23 cellular contexts compared by ENCODE assay signal in genomic region chr1:241579434-241579833, GRCh38. TPM values are rescaled to one million over a fixed set of nuclear protein-coding genes. Genes with fewer than 3 reads are reported as not detected.
DNase-seq lines count a peak whose midpoint lies in the region; ATAC-seq, FAIRE-seq and TF ChIP-seq lines count a peak whose summit lies in the region.
"Had no signal": no experiment of that assay in that cellular context is flagged by ENCODE, and none has a peak within 500 bp of the region (broad histone marks: within the 10 kb centered on the region; RNA-seq: fewer than 3 reads in every experiment).

No MANE protein-coding gene starts in this region.

- DNase-seq in NCI-H1436 (lab: John Stamatoyannopoulos, UW) (peak; percentile 3), NCI-H1436 treated with DMSO at 0.1 percent for 48 hours (lab: John Stamatoyannopoulos, UW) (no peak), K562 (ENCODE audit: extremely low read depth in 1 of 4, low spot score in 3 of 4) (no peak), small intestine (peak; percentile 1), NCI-H1417 (lab: John Stamatoyannopoulos, UW) (no peak), NCI-H226 (no peak)
- DNase-seq: activated CD8-positive, alpha-beta memory T cell treated with anti-CD3 and anti-CD28 coated beads for 24 hours; adrenal gland; C1 segment of cervical spinal cord; caudate nucleus; effector CD4-positive, alpha-beta T cell; head of caudate nucleus; HFFc6; Karpas-422; NCI-H1092 treated with DMSO at 0.1 percent for 48 hours; nephron progenitor cell; psoas muscle; spleen; thyroid gland; WERI-Rb-1 had no signal

- FAIRE-seq in K562 (lab: Jason Lieb, UNC) (no peak), small intestine (lab: Jason Lieb, UNC) (no peak)

- H3K27me3 ChIP-seq in K562 (ENCODE audit: control insufficient read depth in 2 of 2, insufficient read depth in 2 of 2, low read length in 2 of 2) (no peaks in the 10 kb centered on the region; a peak in 1 of 5 replicates), small intestine (ENCODE audit: control insufficient read depth in 2 of 2, insufficient read depth in 2 of 2, low read length in 2 of 2) (no peaks in the 10 kb centered on the region)
- H3K27me3 ChIP-seq: adrenal gland, spleen, thyroid gland had no signal

- no peak overlapping the region for H3K27ac ChIP-seq in K562 (ENCODE audit: extremely low read depth, low read depth, low read length)
- H3K27ac ChIP-seq in small intestine (ENCODE audit: low read depth in 1 of 2, low read length in 1 of 2): no peak overlapping the region
- H3K27ac ChIP-seq: adrenal gland, psoas muscle, spleen, thyroid gland, WERI-Rb-1 had no signal

- no peak overlapping the region; the same call in 1 of the 2 replicates for H2AFZ ChIP-seq in K562 (ENCODE audit: low read depth, low read length)

- WGBS in K562 (ENCODE audit: insufficient coverage, low coverage, missing lambda C conversion rate): 2% methylated on average over 4 of the region's 4 CpGs
- 52 to 74% (median 53%) methylated on average over 4 of the region's 4 CpGs for WGBS in small intestine, 3 donors

- H3K4me3 ChIP-seq in K562 (no peak overlapping the region), small intestine (ENCODE audit: low read depth in 1 of 2, low read length in 2 of 2) (no peak overlapping the region)
- H3K4me3 ChIP-seq: adrenal gland, psoas muscle, spleen, thyroid gland had no signal

- POLR2A ChIA-PET in K562 (lab: Yijun Ruan, JAX): interaction anchor here (0.7 kb wide), 1 partner anchor 698 kb away, joined by 3 read pairs; no protein-coding TSS in a partner anchor

- no peak for TF ChIP-seq EP300 in K562 (IDR thresholded peaks at IDR 0.05; ENCODE audit: low read length)

- H4K20me1 ChIP-seq in K562 (replicated peaks; ENCODE audit: control insufficient read depth, insufficient read depth, low read length): no peaks in the 10 kb centered on the region

- no peak for TF ChIP-seq POLR2A in K562 (conservative IDR thresholded peaks at IDR 0.05)

- TF ChIP-seq CTCF in K562 (IDR thresholded peaks at IDR 0.05 in 2 of 3, conservative IDR thresholded peaks at IDR 0.05 in 1 of 3; ENCODE audit: insufficient read depth in 2 of 3, low read depth in 1 of 3, low read length in 3 of 3): no peak

- H3K79me2 ChIP-seq in K562 (ENCODE audit: control insufficient read depth, insufficient read depth, low read length): no peaks in the 10 kb centered on the region

- H3K9me3 ChIP-seq in K562 (replicated peaks; ENCODE audit: control insufficient read depth, insufficient read depth, low read depth, low read length): no peaks in the 10 kb centered on the region
- H3K9me3 ChIP-seq in small intestine (ENCODE audit: control insufficient read depth, low read depth): no peaks in the 10 kb centered on the region
- H3K9me3 ChIP-seq: adrenal gland, psoas muscle, thyroid gland had no signal

- no TSS peak for BruUV-seq in K562 (replicated peaks; lab: Mats Ljungman, UMichigan)

- H3K36me3 ChIP-seq in K562 (ENCODE audit: control insufficient read depth, insufficient read depth, low read length) (no peaks in the 10 kb centered on the region), small intestine (ENCODE audit: control insufficient read depth in 2 of 2, insufficient read depth in 2 of 2, low read length in 2 of 2) (no peaks in the 10 kb centered on the region)
- H3K36me3 ChIP-seq: adrenal gland, thyroid gland, WERI-Rb-1 had no signal

- H3K4me1 ChIP-seq in K562 (replicated peaks in 1 of 2; ENCODE audit: control insufficient read depth in 2 of 2, insufficient read depth in 2 of 2, low read length in 2 of 2): no peaks in the 10 kb centered on the region
- H3K4me1 ChIP-seq in small intestine (ENCODE audit: control insufficient read depth in 2 of 2, insufficient read depth in 1 of 2, low read depth in 1 of 2, low read length in 1 of 2): no peaks in the 10 kb centered on the region
- H3K4me1 ChIP-seq: adrenal gland, psoas muscle, spleen, thyroid gland had no signal

- ATAC-seq in HG03432 (IDR thresholded peaks at IDR 0.05; ENCODE audit: unreplicated experiment) (peak; percentile 47), K562 (peak; percentile 40), GM19452 (IDR thresholded peaks at IDR 0.05; ENCODE audit: unreplicated experiment) (no peak)
- ATAC-seq: psoas muscle had no signal

- no peak overlapping the region for H3K4me2 ChIP-seq in K562 (ENCODE audit: insufficient read depth, low read length)

- no peak overlapping the region for H3K9ac ChIP-seq in K562 (ENCODE audit: insufficient read depth in 1 of 2, low read depth in 2 of 2, low read length in 2 of 2)

- CTCF ChIA-PET in K562 (lab: Yijun Ruan, JAX; ENCODE audit: low intra/inter-chr PET ratio): no interaction called here

- TF ChIP-seq RAD21 in K562 (CRISPR knock-in tag; conservative IDR thresholded peaks at IDR 0.05 in 1 of 2, IDR thresholded peaks at IDR 0.05 in 1 of 2): no peak

- intact Hi-C loops in K562 (cut with micrococcal nuclease): no loop called here

- no peaks in the 10 kb centered on the region for H3K9me1 ChIP-seq in K562 (ENCODE audit: control insufficient read depth, insufficient read depth, low read length)

- in situ Hi-C loops in K562 (cut with MboI): no loop called here

TF ChIP-seq in K562, 482 proteins besides CTCF, POLR2A, EP300 and RAD21:
- TF ChIP-seq ZNF282 (CRISPR knock-in tag; IDR thresholded peaks at IDR 0.05) (no peak), KDM1A (IDR thresholded peaks at IDR 0.05) (no peak), BDP1 (IDR thresholded peaks at IDR 0.05; ENCODE audit: insufficient read depth, insufficient read length) (no peak), HNRNPUL1 (IDR thresholded peaks at IDR 0.05; ENCODE audit: low read length) (no peak), EP400 (IDR thresholded peaks at IDR 0.05) (no peak), MIER1 (IDR thresholded peaks at IDR 0.05; ENCODE audit: low read depth) (no peak)

RNA-seq across cellular contexts. Expression of gene KMO, which starts 47.3 kb away (rescaled TPM):
- total RNA-seq in K562 (2011; cell fraction: chromatin; rRNA removed; ENCODE audit: low replicate concordance): not detected in 2 replicates
- total RNA-seq in K562 (2011; cell fraction: nucleolus; rRNA removed): not detected in 2 replicates
- 0.53 TPM in 1 of 2 replicates, not detected in the other for total RNA-seq in K562 (2011; cell fraction: nucleoplasm; rRNA removed)
- total RNA-seq in K562 (2014; rRNA removed) (not detected in 2 replicates), K562 (2014; rRNA removed; fragmentation: Illumina TruSeq; extraction: Trizol) (not detected in 2 replicates), K562 (2015; rRNA removed; fragmentation: Illumina TruSeq; extraction: Trizol) (0.11 and 0.19 TPM in 2 replicates), K562 (2021) (not detected in 2 replicates)
- polyA plus RNA-seq in K562 (2011; rRNA removed) (0.01 and 0.03 TPM in 2 replicates), K562 (2014; fragmentation: Illumina TruSeq; extraction: Trizol) (not detected in 2 replicates), K562 (2014; fragmentation: Nextera tagmentation; extraction: Ambion mirVana) (under 1 TPM in 1 of 2 experiments, not detected in 1; 0.01 TPM), K562 (2014; rRNA removed) (0.04 TPM in 1 of 2 replicates, not detected in the other), small intestine (1 to 10 TPM in 1 of 3 donors, under 1 TPM in 2; 0.45 to 3.2 (median 0.76) TPM)
- polyA plus RNA-seq in K562 (2011; cell fraction: cytosol; rRNA removed): not detected in 2 replicates
- 0.03 TPM in 1 of 2 replicates, not detected in the other for polyA plus RNA-seq in K562 (2011; cell fraction: nucleus; rRNA removed)
- 0.06 and 0.12 TPM in 2 replicates for polyA plus RNA-seq in K562 (2012)
- not detected in 2 replicates for polyA minus RNA-seq in K562 (2011; rRNA and poly(A)+ RNA removed)
- polyA minus RNA-seq in K562 (2011; cell fraction: cytosol; rRNA and poly(A)+ RNA removed): not detected in 2 replicates
- 0.11 TPM in 1 of 2 replicates, not detected in the other for polyA minus RNA-seq in K562 (2011; cell fraction: nucleus; rRNA and poly(A)+ RNA removed)
- total RNA-seq: A172, HFFc6 had no signal

RNA-seq across cellular contexts. Expression of gene FH, which starts 59.9 kb away (rescaled TPM):
- 50.4 and 162 TPM in 2 replicates for total RNA-seq in K562 (2011; cell fraction: chromatin; rRNA removed; ENCODE audit: low replicate concordance)
- total RNA-seq in K562 (2011; cell fraction: nucleolus; rRNA removed): 40.0 and 44.2 TPM in 2 replicates
- 59.3 and 65.7 TPM in 2 replicates for total RNA-seq in K562 (2011; cell fraction: nucleoplasm; rRNA removed)
- total RNA-seq in K562 (2014; rRNA removed) (130 and 160 TPM in 2 replicates), K562 (2014; rRNA removed; fragmentation: Illumina TruSeq; extraction: Trizol) (240 and 270 TPM in 2 replicates), K562 (2015; rRNA removed; fragmentation: Illumina TruSeq; extraction: Trizol) (214 and 215 TPM in 2 replicates), K562 (2021) (208 and 211 TPM in 2 replicates)
- polyA plus RNA-seq in K562 (2011; rRNA removed) (184 and 233 TPM in 2 replicates), K562 (2014; fragmentation: Illumina TruSeq; extraction: Trizol) (187 and 196 TPM in 2 replicates), K562 (2014; fragmentation: Nextera tagmentation; extraction: Ambion mirVana) (100 to 1,000 TPM; 117 to 163 TPM), K562 (2014; rRNA removed) (224 and 237 TPM in 2 replicates), small intestine (100 to 1,000 TPM in 1 of 3 donors, 10 to 100 TPM in 2; 72.4 to 108 (median 84.6) TPM)
- 87.3 and 123 TPM in 2 replicates for polyA plus RNA-seq in K562 (2011; cell fraction: cytosol; rRNA removed)
- 59.9 and 94.3 TPM in 2 replicates for polyA plus RNA-seq in K562 (2011; cell fraction: nucleus; rRNA removed)
- polyA plus RNA-seq in K562 (2012): 169 and 211 TPM in 2 replicates
- 394 and 403 TPM in 2 replicates for polyA minus RNA-seq in K562 (2011; rRNA and poly(A)+ RNA removed)
- polyA minus RNA-seq in K562 (2011; cell fraction: cytosol; rRNA and poly(A)+ RNA removed): 91.0 and 111 TPM in 2 replicates
- 64.4 and 99.4 TPM in 2 replicates for polyA minus RNA-seq in K562 (2011; cell fraction: nucleus; rRNA and poly(A)+ RNA removed)

Comparison
In these comparisons a context has a peak if more than half of its experiments do, and no peak if none do; other contexts are left out.
1. DNase-seq: peak in NCI-H1436 (single experiment) and small intestine (single experiment); none in NCI-H1436 treated with DMSO at 0.1 percent for 48 hours (single experiment), K562 (0 of 4), NCI-H1417 (0 of 3) and NCI-H226 (single experiment).